Comparison of ENCODE assay signal across 1 cellular context in the genomic region with DNA sequence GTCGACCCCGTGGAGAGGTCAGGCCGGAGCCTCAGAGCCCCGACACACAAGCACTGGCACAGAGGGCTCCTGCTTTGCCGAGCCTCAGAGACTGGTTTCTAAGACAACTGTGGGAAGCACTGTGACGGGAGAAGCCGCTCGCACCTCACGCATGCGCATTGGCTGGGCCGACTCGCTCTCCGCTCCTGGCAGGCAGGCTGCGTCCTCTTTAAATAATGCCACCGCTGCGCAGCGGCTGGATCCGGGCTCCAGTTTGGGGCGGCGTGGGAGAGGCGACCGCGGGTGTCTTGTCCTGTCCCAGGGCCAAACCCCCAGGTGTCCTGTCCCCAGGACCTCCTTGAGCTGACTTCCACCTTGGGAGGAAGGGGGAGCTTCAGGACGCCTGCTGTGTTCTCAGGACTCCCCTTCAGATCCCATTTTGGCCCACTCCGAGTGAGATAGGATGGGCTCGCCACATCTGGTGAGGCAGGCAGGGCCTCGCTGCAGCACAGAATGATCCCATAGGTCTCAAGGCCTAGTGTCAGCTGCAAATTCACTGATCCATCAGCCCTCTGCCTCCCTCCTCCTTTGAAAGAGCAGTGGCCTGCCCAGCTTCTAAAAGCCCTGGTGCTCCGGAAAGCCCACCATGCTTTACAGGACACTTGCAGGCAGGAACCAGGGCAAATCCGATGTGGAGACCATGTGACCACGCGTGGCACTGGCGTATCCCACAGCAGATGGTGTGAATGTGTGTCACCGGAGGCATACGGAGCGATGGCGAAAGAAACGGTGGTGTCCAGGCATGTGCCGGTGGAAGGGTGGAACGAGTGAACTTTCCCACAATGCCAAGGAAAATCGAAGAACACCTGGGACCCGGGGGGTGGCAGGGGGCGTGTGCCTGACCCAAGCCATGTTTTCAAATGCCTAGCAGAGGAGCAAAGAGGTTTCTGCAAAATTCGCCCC.
TF ChIP-seq lines count a peak whose summit lies in the region.

No MANE protein-coding gene starts in this region.

TF ChIP-seq in HepG2, 621 proteins besides CTCF, POLR2A, EP300 and RAD21 (continued from another document and continues in another):
- TF ChIP-seq KIAA2018 (CRISPR knock-in tag; IDR thresholded peaks at IDR 0.05; ENCODE audit: borderline replicate concordance) (no peak), ATF7 (IDR thresholded peaks at IDR 0.05) (no peak), ATF7 (CRISPR knock-in tag; IDR thresholded peaks at IDR 0.05) (0 out of 2 replicates have a peak, but pooled peaks have one; percentile 72), ZBTB1 (CRISPR knock-in tag; IDR thresholded peaks at IDR 0.05; ENCODE audit: borderline replicate concordance) (0 out of 2 replicates have a peak, but pooled peaks have one; percentile 7), ZNF292 (CRISPR knock-in tag; IDR thresholded peaks at IDR 0.05; ENCODE audit: borderline replicate concordance, low read depth) (peak; percentile 53; the same call in 1 of the 2 replicates), ZNF574 (CRISPR knock-in tag; IDR thresholded peaks at IDR 0.05) (peak; percentile 25; the same call in 1 of the 2 replicates), ZFX (CRISPR knock-in tag; IDR thresholded peaks at IDR 0.05; ENCODE audit: low read depth) (0 out of 2 replicates have a peak, but pooled peaks have one; percentile 8), ZNF30 (CRISPR knock-in tag; IDR thresholded peaks at IDR 0.05) (peak; percentile 63; the same call in 1 of the 2 replicates), XRCC5 (optimal IDR thresholded peaks at IDR 0.05; ENCODE audit: low read length) (peak; percentile 45), KMT2A (CRISPR knock-in tag; IDR thresholded peaks at IDR 0.05) (0 out of 2 replicates have a peak, but pooled peaks have one; percentile 53), ZMYM4 (CRISPR knock-in tag; IDR thresholded peaks at IDR 0.05) (peak; percentile 6; the same call in 1 of the 2 replicates), ZNF432 (CRISPR knock-in tag; IDR thresholded peaks at IDR 0.05; ENCODE audit: borderline replicate concordance) (no peak), PHF21A (CRISPR knock-in tag; IDR thresholded peaks at IDR 0.05) (0 out of 2 replicates have a peak, but pooled peaks have one; percentile 40), ZGPAT (CRISPR knock-in tag; IDR thresholded peaks at IDR 0.05) (peak; percentile 54; the same call in 1 of the 2 replicates), ZNF350 (CRISPR knock-in tag; IDR thresholded peaks at IDR 0.05; ENCODE audit: borderline replicate concordance, low read depth) (no peak; the same call in 1 of the 2 replicates), ZNF737 (CRISPR knock-in tag; IDR thresholded peaks at IDR 0.05; ENCODE audit: borderline replicate concordance) (0 out of 2 replicates have a peak, but pooled peaks have one; percentile 21)
- TF ChIP-seq, protein P1, sequence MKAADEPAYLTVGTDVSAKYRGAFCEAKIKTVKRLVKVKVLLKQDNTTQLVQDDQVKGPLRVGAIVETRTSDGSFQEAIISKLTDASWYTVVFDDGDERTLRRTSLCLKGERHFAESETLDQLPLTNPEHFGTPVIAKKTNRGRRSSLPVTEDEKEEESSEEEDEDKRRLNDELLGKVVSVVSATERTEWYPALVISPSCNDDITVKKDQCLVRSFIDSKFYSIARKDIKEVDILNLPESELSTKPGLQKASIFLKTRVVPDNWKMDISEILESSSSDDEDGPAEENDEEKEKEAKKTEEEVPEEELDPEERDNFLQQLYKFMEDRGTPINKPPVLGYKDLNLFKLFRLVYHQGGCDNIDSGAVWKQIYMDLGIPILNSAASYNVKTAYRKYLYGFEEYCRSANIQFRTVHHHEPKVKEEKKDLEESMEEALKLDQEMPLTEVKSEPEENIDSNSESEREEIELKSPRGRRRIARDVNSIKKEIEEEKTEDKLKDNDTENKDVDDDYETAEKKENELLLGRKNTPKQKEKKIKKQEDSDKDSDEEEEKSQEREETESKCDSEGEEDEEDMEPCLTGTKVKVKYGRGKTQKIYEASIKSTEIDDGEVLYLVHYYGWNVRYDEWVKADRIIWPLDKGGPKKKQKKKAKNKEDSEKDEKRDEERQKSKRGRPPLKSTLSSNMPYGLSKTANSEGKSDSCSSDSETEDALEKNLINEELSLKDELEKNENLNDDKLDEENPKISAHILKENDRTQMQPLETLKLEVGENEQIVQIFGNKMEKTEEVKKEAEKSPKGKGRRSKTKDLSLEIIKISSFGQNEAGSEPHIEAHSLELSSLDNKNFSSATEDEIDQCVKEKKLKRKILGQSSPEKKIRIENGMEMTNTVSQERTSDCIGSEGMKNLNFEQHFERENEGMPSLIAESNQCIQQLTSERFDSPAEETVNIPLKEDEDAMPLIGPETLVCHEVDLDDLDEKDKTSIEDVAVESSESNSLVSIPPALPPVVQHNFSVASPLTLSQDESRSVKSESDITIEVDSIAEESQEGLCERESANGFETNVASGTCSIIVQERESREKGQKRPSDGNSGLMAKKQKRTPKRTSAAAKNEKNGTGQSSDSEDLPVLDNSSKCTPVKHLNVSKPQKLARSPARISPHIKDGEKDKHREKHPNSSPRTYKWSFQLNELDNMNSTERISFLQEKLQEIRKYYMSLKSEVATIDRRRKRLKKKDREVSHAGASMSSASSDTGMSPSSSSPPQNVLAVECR (CRISPR knock-in tag; IDR thresholded peaks at IDR 0.05; ENCODE audit: borderline replicate concordance), result peak; percentile 28; the same call in 1 of the 2 replicates
- TF ChIP-seq, protein P2, sequence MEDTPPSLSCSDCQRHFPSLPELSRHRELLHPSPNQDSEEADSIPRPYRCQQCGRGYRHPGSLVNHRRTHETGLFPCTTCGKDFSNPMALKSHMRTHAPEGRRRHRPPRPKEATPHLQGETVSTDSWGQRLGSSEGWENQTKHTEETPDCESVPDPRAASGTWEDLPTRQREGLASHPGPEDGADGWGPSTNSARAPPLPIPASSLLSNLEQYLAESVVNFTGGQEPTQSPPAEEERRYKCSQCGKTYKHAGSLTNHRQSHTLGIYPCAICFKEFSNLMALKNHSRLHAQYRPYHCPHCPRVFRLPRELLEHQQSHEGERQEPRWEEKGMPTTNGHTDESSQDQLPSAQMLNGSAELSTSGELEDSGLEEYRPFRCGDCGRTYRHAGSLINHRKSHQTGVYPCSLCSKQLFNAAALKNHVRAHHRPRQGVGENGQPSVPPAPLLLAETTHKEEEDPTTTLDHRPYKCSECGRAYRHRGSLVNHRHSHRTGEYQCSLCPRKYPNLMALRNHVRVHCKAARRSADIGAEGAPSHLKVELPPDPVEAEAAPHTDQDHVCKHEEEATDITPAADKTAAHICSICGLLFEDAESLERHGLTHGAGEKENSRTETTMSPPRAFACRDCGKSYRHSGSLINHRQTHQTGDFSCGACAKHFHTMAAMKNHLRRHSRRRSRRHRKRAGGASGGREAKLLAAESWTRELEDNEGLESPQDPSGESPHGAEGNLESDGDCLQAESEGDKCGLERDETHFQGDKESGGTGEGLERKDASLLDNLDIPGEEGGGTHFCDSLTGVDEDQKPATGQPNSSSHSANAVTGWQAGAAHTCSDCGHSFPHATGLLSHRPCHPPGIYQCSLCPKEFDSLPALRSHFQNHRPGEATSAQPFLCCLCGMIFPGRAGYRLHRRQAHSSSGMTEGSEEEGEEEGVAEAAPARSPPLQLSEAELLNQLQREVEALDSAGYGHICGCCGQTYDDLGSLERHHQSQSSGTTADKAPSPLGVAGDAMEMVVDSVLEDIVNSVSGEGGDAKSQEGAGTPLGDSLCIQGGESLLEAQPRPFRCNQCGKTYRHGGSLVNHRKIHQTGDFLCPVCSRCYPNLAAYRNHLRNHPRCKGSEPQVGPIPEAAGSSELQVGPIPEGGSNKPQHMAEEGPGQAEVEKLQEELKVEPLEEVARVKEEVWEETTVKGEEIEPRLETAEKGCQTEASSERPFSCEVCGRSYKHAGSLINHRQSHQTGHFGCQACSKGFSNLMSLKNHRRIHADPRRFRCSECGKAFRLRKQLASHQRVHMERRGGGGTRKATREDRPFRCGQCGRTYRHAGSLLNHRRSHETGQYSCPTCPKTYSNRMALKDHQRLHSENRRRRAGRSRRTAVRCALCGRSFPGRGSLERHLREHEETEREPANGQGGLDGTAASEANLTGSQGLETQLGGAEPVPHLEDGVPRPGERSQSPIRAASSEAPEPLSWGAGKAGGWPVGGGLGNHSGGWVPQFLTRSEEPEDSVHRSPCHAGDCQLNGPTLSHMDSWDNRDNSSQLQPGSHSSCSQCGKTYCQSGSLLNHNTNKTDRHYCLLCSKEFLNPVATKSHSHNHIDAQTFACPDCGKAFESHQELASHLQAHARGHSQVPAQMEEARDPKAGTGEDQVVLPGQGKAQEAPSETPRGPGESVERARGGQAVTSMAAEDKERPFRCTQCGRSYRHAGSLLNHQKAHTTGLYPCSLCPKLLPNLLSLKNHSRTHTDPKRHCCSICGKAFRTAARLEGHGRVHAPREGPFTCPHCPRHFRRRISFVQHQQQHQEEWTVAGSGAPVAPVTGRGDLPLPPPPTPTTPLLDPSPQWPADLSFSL (CRISPR knock-in tag; IDR thresholded peaks at IDR 0.05), result 0 out of 2 replicates have a peak, but pooled peaks have one; percentile 11
